In genomic region chr9:87612536-87612935, GRCh38 we compare ENCODE assay signal across 19 cellular contexts.
A peak's percentile ranks its signal among the peaks of the same experiment; 100 is the strongest.
DNase-seq lines count a peak whose midpoint lies in the region; ATAC-seq, FAIRE-seq and TF ChIP-seq lines count a peak whose summit lies in the region.
"Had no signal": no experiment of that assay in that cellular context is flagged by ENCODE, and none has a peak within 500 bp of the region (broad histone marks: within the 10 kb centered on the region; RNA-seq: fewer than 3 reads in every experiment).

No MANE protein-coding gene starts in this region.

- RAD21 ChIA-PET in GM12878 (lab: Charles Lee; ENCODE audit: unreplicated experiment): interaction anchor here (1.1 to 2.1 kb wide), 3 partner anchors 42 to 77 kb away, joined by 3 to 15 read pairs (median 10); no protein-coding TSS in a partner anchor

- no peak for TF ChIP-seq RAD21 in GM12878 (IDR thresholded peaks at IDR 0.05; ENCODE audit: insufficient read depth, low read depth, low read length)

- H3K4me2 ChIP-seq in GM12878 (ENCODE audit: control insufficient read depth, insufficient read depth): peak overlapping the region; percentile 25; the same call in 1 of the 2 replicates
- H3K4me2 ChIP-seq: KMS-11 had no signal

- FAIRE-seq in GM12878 (lab: Jason Lieb, UNC): no peak

- ATAC-seq in GM12878 (no peak), left lobe of liver (no peak), HG03045 (IDR thresholded peaks at IDR 0.05; ENCODE audit: unreplicated experiment) (no peak)

- H3K27ac ChIP-seq in GM12878 (ENCODE audit: control insufficient read depth, insufficient read depth) (peak overlapping the region; percentile 53; the same call in 1 of the 2 replicates), esophagus squamous epithelium (no peak overlapping the region)
- H3K27ac ChIP-seq: KMS-11 had no signal

- H3K4me1 Mint-ChIP-seq in CD14-positive monocyte (peaks cover 87% of the 10 kb centered on the region), osteocyte (ENCODE audit: unreplicated experiment) (peaks cover 68% of the 10 kb centered on the region)

- CTCF ChIA-PET in GM12878 (lab: Yijun Ruan, JAX): no interaction called here

- H3K27me3 ChIP-seq in GM12878 (replicated peaks in 1 of 2; ENCODE audit: control insufficient read depth in 2 of 2, insufficient read depth in 2 of 2, low read length in 1 of 2) (no peaks in the 10 kb centered on the region), esophagus squamous epithelium (peaks cover 0 to 3% (median 0%) of the 10 kb centered on the region in 4 donors)
- H3K27me3 ChIP-seq: MG63 had no signal

- peaks cover 27% of the 10 kb centered on the region for H3K4me1 ChIP-seq in GM12878 (ENCODE audit: control insufficient read depth, insufficient read depth, low read length)
- H3K4me1 ChIP-seq in esophagus squamous epithelium: peaks cover 0 to 6% (median 3%) of the 10 kb centered on the region in 3 donors

- TF ChIP-seq EP300 in GM12878 (IDR thresholded peaks at IDR 0.05; ENCODE audit: borderline replicate concordance in 1 of 2, control insufficient read depth in 1 of 2, low read depth in 2 of 2, low read length in 2 of 2): no peak

- H3K27ac Mint-ChIP-seq in CD14-positive monocyte (peak overlapping the region; percentile 90 to 97 (median 95)), osteocyte (ENCODE audit: unreplicated experiment) (peak overlapping the region; percentile 31)
- H3K27ac Mint-ChIP-seq: HFFc6 had no signal

- BruUV-seq in GM12878 (replicated peaks; lab: Mats Ljungman, UMichigan): no TSS peak

- H3K4me3 ChIP-seq in GM12878: no peak overlapping the region
- H3K4me3 ChIP-seq in esophagus squamous epithelium: no peak overlapping the region
- H3K4me3 ChIP-seq: MG63 had no signal

- intact Hi-C loops in CD14-positive monocyte (cut with micrococcal nuclease) (loop anchor here (5.0 to 10.0 kb wide), 5 partner anchors 55 to 115 kb away; partner anchors contain the start of gene DAPK1 (in 1 of the 2)), GM12878 (cut with micrococcal nuclease; ENCODE audit: unreplicated experiment) (no loop called here), esophagus squamous epithelium (cut with DNase I) (no loop called here)

- H3K4me3 Mint-ChIP-seq in CD14-positive monocyte (no peak overlapping the region), osteocyte (ENCODE audit: unreplicated experiment) (no peak overlapping the region)
- H3K4me3 Mint-ChIP-seq: HFFc6 had no signal

- in situ Hi-C loops in GM12878 (cut with MboI): no loop called here

- DNase-seq in CD14-positive monocyte (ENCODE audit: low spot score) (no peak), GM12878 (ENCODE audit: low read depth, low spot score) (no peak), left lobe of liver (ENCODE audit: low spot score) (peak; percentile 44), osteocyte (ENCODE audit: extremely low spot score, unreplicated experiment) (no peak), RPMI8226 (no peak), DMS79 treated with DMSO at 0.1 percent for 48 hours (lab: John Stamatoyannopoulos, UW) (no peak), esophagus squamous epithelium (lab: John Stamatoyannopoulos, UW) (no peak)
- DNase-seq: 8988T, GOT3, HFFc6, MG63, NCI-H1105, NCI-H1694 treated with DMSO at 0.1 percent for 48 hours, NCI-H446, NCI-H748 treated with DMSO at 0.1 percent for 48 hours, SHP77 had no signal

- POLR2A ChIA-PET in GM12878 (lab: Charles Lee): interaction anchor here (2.0 kb wide), 1 partner anchor 115 kb away, joined by 6 read pairs; the partner anchor contains the start of gene DAPK1

- H3K9me3 ChIP-seq in GM12878 (replicated peaks; ENCODE audit: control insufficient read depth, insufficient read depth, low read length): peaks cover 3% of the 10 kb centered on the region
- no peaks in the 10 kb centered on the region for H3K9me3 ChIP-seq in esophagus squamous epithelium
- H3K9me3 ChIP-seq: Caco-2, MG63 had no signal

- H3K27me3 Mint-ChIP-seq in CD14-positive monocyte (ENCODE audit: low read depth in 3 of 3) (peaks cover 0 to 3% (median 1%) of the 10 kb centered on the region in 3 donors), osteocyte (ENCODE audit: unreplicated experiment) (no peaks in the 10 kb centered on the region)

- WGBS in GM12878 (ENCODE audit: insufficient coverage, insufficient replicate concordance, low lambda C conversion rate, missing lambda C conversion rate): 75% methylated on average over 3 of the region's 3 CpGs
- 95 to 96% methylated on average over 3 of the region's 3 CpGs for WGBS in esophagus squamous epithelium, 2 donors

- no peak overlapping the region for H3K9ac ChIP-seq in GM12878 (ENCODE audit: control insufficient read depth, insufficient read depth, low read length)
- H3K9ac ChIP-seq: KMS-11 had no signal

- H2AFZ ChIP-seq in GM12878 (ENCODE audit: control insufficient read depth, low read depth, low read length): no peak overlapping the region

- H3K36me3 Mint-ChIP-seq in CD14-positive monocyte (peaks cover 54 to 72% of the 10 kb centered on the region in 2 donors), osteocyte (ENCODE audit: unreplicated experiment) (peaks cover 78% of the 10 kb centered on the region)

- SMC1A ChIA-PET in GM12878 (lab: Charles Lee; ENCODE audit: uncharacterized antibody, unreplicated experiment): interaction anchor here (1.0 to 2.7 kb wide), 4 partner anchors 17 to 113 kb away, joined by 3 to 14 read pairs (median 5); no protein-coding TSS in a partner anchor

- no peaks in the 10 kb centered on the region for H4K20me1 ChIP-seq in GM12878 (ENCODE audit: control insufficient read depth, insufficient read depth)

- TF ChIP-seq CTCF in CD14-positive monocyte (IDR thresholded peaks at IDR 0.05) (no peak), GM12878 (IDR thresholded peaks at IDR 0.05 in 2 of 3, conservative IDR thresholded peaks at IDR 0.05 in 1 of 3; ENCODE audit: control insufficient read depth in 2 of 3, extremely low read depth in 1 of 3, insufficient read depth in 1 of 3, low read depth in 3 of 3, low read length in 3 of 3) (no peak), osteocyte (IDR thresholded peaks at IDR 0.05) (no peak), esophagus squamous epithelium (IDR thresholded peaks at IDR 0.05) (no peak)

- H3K36me3 ChIP-seq in GM12878 (ENCODE audit: control insufficient read depth in 2 of 2, insufficient read depth in 2 of 2, low read length in 1 of 2) (peaks cover 4 to 9% of the 10 kb centered on the region in 2 experiments; a peak in 2 of 4 replicates), esophagus squamous epithelium (no peaks in the 10 kb centered on the region)

- peaks cover 6 to 12% (median 7%) of the 10 kb centered on the region in 7 donors for H3K9me3 Mint-ChIP-seq in CD14-positive monocyte
- H3K9me3 Mint-ChIP-seq in osteocyte (ENCODE audit: unreplicated experiment): no peaks in the 10 kb centered on the region
- H3K9me3 Mint-ChIP-seq: HFFc6 had no signal

- TF ChIP-seq POLR2A in GM12878 (IDR thresholded peaks at IDR 0.05; ENCODE audit: low read depth, low read length): no peak
- TF ChIP-seq POLR2A in esophagus squamous epithelium (IDR thresholded peaks at IDR 0.05): no peak

- H3K79me2 ChIP-seq in GM12878 (ENCODE audit: control insufficient read depth, insufficient read depth, low read length): no peaks in the 10 kb centered on the region

TF ChIP-seq in GM12878, 131 proteins besides CTCF, POLR2A, EP300 and RAD21:
- TF ChIP-seq PAX5 (IDR thresholded peaks at IDR 0.05; ENCODE audit: borderline replicate concordance, low read depth, low read length): no peak
- TF ChIP-seq, protein P1, sequence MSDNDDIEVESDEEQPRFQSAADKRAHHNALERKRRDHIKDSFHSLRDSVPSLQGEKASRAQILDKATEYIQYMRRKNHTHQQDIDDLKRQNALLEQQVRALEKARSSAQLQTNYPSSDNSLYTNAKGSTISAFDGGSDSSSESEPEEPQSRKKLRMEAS (IDR thresholded peaks at IDR 0.05; ENCODE audit: low read depth, low read length): no peak
- no peak for TF ChIP-seq SUZ12 (IDR thresholded peaks at IDR 0.05; ENCODE audit: unreplicated experiment)
- TF ChIP-seq MTA3 (IDR thresholded peaks at IDR 0.05; ENCODE audit: borderline replicate concordance, low read length): no peak
- TF ChIP-seq CBFB (IDR thresholded peaks at IDR 0.05; ENCODE audit: low read depth): no peak
- TF ChIP-seq CHD2 (IDR thresholded peaks at IDR 0.05; ENCODE audit: borderline replicate concordance, low read depth, low read length): no peak
- no peak for TF ChIP-seq ZNF217 (IDR thresholded peaks at IDR 0.05)
- no peak for TF ChIP-seq ZNF207 (IDR thresholded peaks at IDR 0.05; ENCODE audit: borderline replicate concordance)
- TF ChIP-seq TCF3 (IDR thresholded peaks at IDR 0.05; ENCODE audit: borderline replicate concordance, insufficient read depth, low read depth, low read length): no peak
- no peak for TF ChIP-seq E2F8 (IDR thresholded peaks at IDR 0.05; ENCODE audit: low read depth, partially characterized antibody)
- TF ChIP-seq MYB (IDR thresholded peaks at IDR 0.05; ENCODE audit: borderline replicate concordance, low read depth, low read length): no peak
- no peak for TF ChIP-seq TBL1XR1 (IDR thresholded peaks at IDR 0.05; ENCODE audit: low read depth, low read length)
- TF ChIP-seq NR2C2 (IDR thresholded peaks at IDR 0.05; ENCODE audit: borderline replicate concordance, control insufficient read depth, insufficient read length, low read depth): no peak
- no peak for TF ChIP-seq LARP7 (IDR thresholded peaks at IDR 0.05)
- no peak for TF ChIP-seq EED (IDR thresholded peaks at IDR 0.05; ENCODE audit: low read depth)

Comparison
In these comparisons a context has a peak if more than half of its experiments do, and no peak if none do; other contexts are left out.
1. intact Hi-C loops: an anchor here in CD14-positive monocyte (5.0 to 10.0 kb wide); none called in GM12878 and esophagus squamous epithelium.